ENCODE assay signal across 20 cellular contexts in the genomic region with DNA sequence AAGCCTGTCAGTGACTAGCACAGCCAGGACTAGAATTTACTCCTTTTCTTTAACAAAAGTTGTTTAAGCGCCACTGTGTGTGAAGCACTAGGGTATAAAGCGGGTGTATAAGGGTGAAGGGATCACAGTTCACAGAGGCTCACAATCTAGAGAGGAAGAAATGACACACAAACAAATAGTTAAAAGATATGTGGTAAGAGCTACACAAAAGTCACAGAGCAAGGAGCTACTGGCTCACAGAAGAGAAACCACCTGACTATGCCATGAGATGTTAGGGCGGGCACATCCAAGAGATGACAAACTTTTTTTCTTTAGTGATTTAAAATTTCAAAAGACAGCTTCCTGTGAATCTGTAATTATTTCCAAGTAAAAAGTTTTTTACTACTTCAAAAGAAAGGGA.
"Had no signal": no experiment of that assay in that cellular context is flagged by ENCODE, and none has a peak within 500 bp of the region (broad histone marks: within the 10 kb centered on the region; RNA-seq: fewer than 3 reads in every experiment).

No MANE protein-coding gene starts in this region.

- H3K4me1 ChIP-seq: body of pancreas, spleen had no signal

- H3K27me3 Mint-ChIP-seq: activated naive CD8-positive, alpha-beta T cell treated with anti-CD3 and anti-CD28 coated beads, Interleukin-2, amount 10 ng/mL, durations not matched to agents 7 days and 5 days; natural killer cell treated with Interleukin-12 subunit alpha and Interleukin-12 subunit beta and Interleukin-15 and Interleukin-18, amount 100 ng/mL, for 72 hours; stimulated activated memory B cell treated with anti-CD40 and anti-IgM and Interleukin-4, amounts not matched to agents 10 μg/mL and 1 μg/mL and 100 μg/mL, for 72 hours had no signal

- H3K27ac Mint-ChIP-seq: activated naive CD8-positive, alpha-beta T cell treated with anti-CD3 and anti-CD28 coated beads, Interleukin-2, amount 10 ng/mL, durations not matched to agents 7 days and 5 days; activated T-helper 2 cell treated with anti-CD3 and anti-CD28 coated beads, Interferon-gamma antibody, Interleukin-2, Interleukin-4, amounts not matched to agents 10 μg/mL and 5 μg/mL and 100 μg/mL, durations not matched to agents 14 hours and 24 hours and 36 hours; mesothelial cell of epicardium; natural killer cell treated with Interleukin-12 subunit alpha and Interleukin-12 subunit beta and Interleukin-15 and Interleukin-18, amount 100 ng/mL, for 72 hours; stimulated activated memory B cell treated with anti-CD40 and anti-IgM and Interleukin-4, amounts not matched to agents 10 μg/mL and 1 μg/mL and 100 μg/mL, for 72 hours had no signal

- H3K9me3 ChIP-seq: body of pancreas, spleen, thyroid gland had no signal

- H3K4me3 ChIP-seq: body of pancreas, coronary artery, hepatocyte, lung, spleen, thyroid gland had no signal

- H3K27ac ChIP-seq: body of pancreas, coronary artery, hepatocyte, spleen had no signal

- H3K9me3 Mint-ChIP-seq: activated naive CD8-positive, alpha-beta T cell treated with anti-CD3 and anti-CD28 coated beads, Interleukin-2, amount 10 ng/mL, durations not matched to agents 7 days and 5 days; activated T-helper 2 cell treated with anti-CD3 and anti-CD28 coated beads, Interferon-gamma antibody, Interleukin-2, Interleukin-4, amounts not matched to agents 10 μg/mL and 5 μg/mL and 100 μg/mL, durations not matched to agents 14 hours and 24 hours and 36 hours; natural killer cell treated with Interleukin-12 subunit alpha and Interleukin-12 subunit beta and Interleukin-15 and Interleukin-18, amount 100 ng/mL, for 72 hours; stimulated activated memory B cell treated with anti-CD40 and anti-IgM and Interleukin-4, amounts not matched to agents 10 μg/mL and 1 μg/mL and 100 μg/mL, for 72 hours had no signal

- H3K4me3 Mint-ChIP-seq: activated naive CD8-positive, alpha-beta T cell treated with anti-CD3 and anti-CD28 coated beads, Interleukin-2, amount 10 ng/mL, durations not matched to agents 7 days and 5 days; mesothelial cell of epicardium; natural killer cell treated with Interleukin-12 subunit alpha and Interleukin-12 subunit beta and Interleukin-15 and Interleukin-18, amount 100 ng/mL, for 72 hours; stimulated activated memory B cell treated with anti-CD40 and anti-IgM and Interleukin-4, amounts not matched to agents 10 μg/mL and 1 μg/mL and 100 μg/mL, for 72 hours had no signal

- ATAC-seq: activated CD4-positive, CD25-positive, alpha-beta regulatory T cell treated with anti-CD3 and anti-CD28 coated beads, Interleukin-2, amount 50 U/mL, for 24 hours; body of pancreas; natural killer cell treated with Interleukin-12 subunit alpha and Interleukin-12 subunit beta and Interleukin-15 and Interleukin-18, amount 100 ng/mL, for 72 hours; sciatic nerve; stimulated activated memory B cell treated with anti-CD40 and anti-IgM and Interleukin-4, amounts not matched to agents 10 μg/mL and 1 μg/mL and 100 μg/mL, for 72 hours had no signal

- DNase-seq: activated naive CD4-positive, alpha-beta T cell treated with Interleukin-2 at 50 U/mL for 16 hours; activated naive CD8-positive, alpha-beta T cell treated with anti-CD3 and anti-CD28 coated beads, Interleukin-2, amount 10 ng/mL, durations not matched to agents 7 days and 5 days; amygdala; body of pancreas; foreskin fibroblast; nucleus accumbens; spleen; stimulated activated CD4-positive, alpha-beta T cell treated with anti-CD3 and anti-CD28 coated beads, Interleukin-4, amount 100 ng/mL, for 4 hours; T-helper 1 cell; T1000 had no signal

- H3K27me3 ChIP-seq: body of pancreas, hepatocyte, spleen, thyroid gland had no signal

- H3K36me3 ChIP-seq: thyroid gland had no signal
